ENCODE assay signal across 11 cellular contexts in genomic region chr3:167012691-167013090, GRCh38.
"Had no signal": no experiment of that assay in that cellular context is flagged by ENCODE, and none has a peak within 500 bp of the region (broad histone marks: within the 10 kb centered on the region; RNA-seq: fewer than 3 reads in every experiment).

No MANE protein-coding gene starts in this region.

- ATAC-seq: GM23338, HCT116 had no signal

- H3K36me3 ChIP-seq: HAP-1 had no signal

- H3K9ac ChIP-seq: GM23248 had no signal

- H3K4me2 ChIP-seq: GM23338 had no signal

- H2AFZ ChIP-seq: GM23248, GM23338 had no signal

- FAIRE-seq: H1, H54 had no signal

- H3K9me3 ChIP-seq: HAP-1 had no signal

- DNase-seq: GM23248, GOT3, H7, H9, HCEC 1CT, HFFc6 had no signal

- H3K4me1 ChIP-seq: HAP-1 had no signal

- H3K4me3 ChIP-seq: GM23248, GM23338, HAP-1 had no signal

- H3K27ac ChIP-seq: GM23248 had no signal
